9 cellular contexts compared by ENCODE assay signal in genomic region chr13:111115841-111116500, GRCh38. TPM values are rescaled to one million over a fixed set of nuclear protein-coding genes. Genes with fewer than 3 reads are reported as not detected.
A peak's percentile ranks its signal among the peaks of the same experiment; 100 is the strongest.
DNase-seq lines count a peak whose midpoint lies in the region; ATAC-seq lines count a peak whose summit lies in the region.
"Had no signal": no experiment of that assay in that cellular context is flagged by ENCODE, and none has a peak within 500 bp of the region (broad histone marks: within the 10 kb centered on the region; RNA-seq: fewer than 3 reads in every experiment).

No MANE protein-coding gene starts in this region.

- no peak overlapping the region for H3K4me3 ChIP-seq in CD4-positive, alpha-beta memory T cell (ENCODE audit: low read length in 2 of 2)

- POLR2A ChIA-PET in CD4-positive, alpha-beta memory T cell (lab: Charles Lee; ENCODE audit: partially characterized antibody) = no interaction called here

- H3K4me1 ChIP-seq in CD4-positive, alpha-beta memory T cell (ENCODE audit: insufficient read depth, low read length) = peaks cover 13% of the 10 kb centered on the region

- H3K4me3 Mint-ChIP-seq in CD4-positive, alpha-beta memory T cell = peak overlapping the region; percentile 78 to 89 (median 86)
- H3K4me3 Mint-ChIP-seq in memory B cell = peak overlapping the region; percentile 80

- H3K36me3 ChIP-seq in CD4-positive, alpha-beta memory T cell (ENCODE audit: insufficient read depth, low read length) = no peaks in the 10 kb centered on the region
- H3K36me3 ChIP-seq: neutrophil had no signal

- H3K9me3 Mint-ChIP-seq in CD4-positive, alpha-beta memory T cell = peaks cover 0 to 2% (median 0%) of the 10 kb centered on the region in 8 donors
- H3K9me3 Mint-ChIP-seq in memory B cell = no peaks in the 10 kb centered on the region

- H3K27ac ChIP-seq in CD4-positive, alpha-beta memory T cell (ENCODE audit: low read depth, low read length) = no peak overlapping the region
- H3K27ac ChIP-seq: neutrophil had no signal

- DNase-seq in CD4-positive, alpha-beta memory T cell = peak in 1 of 5 donors; percentile 10
- DNase-seq in HuH-7 (ENCODE audit: low spot score) (peak; percentile 47), dermis blood vessel endothelial cell (peak; percentile 56), memory B cell (ENCODE audit: low spot score in 2 of 2) (no peak), ureter (ENCODE audit: low spot score) (peak; percentile 56), NOMO-1 treated with dmso at 0.1 percent for 144 hours (lab: John Stamatoyannopoulos, UW; ENCODE audit: unreplicated experiment) (no peak), NCI-H446 (lab: John Stamatoyannopoulos, UW) (no peak)

- no peaks in the 10 kb centered on the region for H3K9me3 ChIP-seq in CD4-positive, alpha-beta memory T cell (ENCODE audit: control insufficient read depth in 1 of 2, low read length in 2 of 2)
- H3K9me3 ChIP-seq: neutrophil had no signal

- peaks cover 12 to 23% (median 16%) of the 10 kb centered on the region in 4 donors for H3K4me1 Mint-ChIP-seq in CD4-positive, alpha-beta memory T cell
- H3K4me1 Mint-ChIP-seq in memory B cell = peaks cover 11% of the 10 kb centered on the region

- peaks cover 0 to 10% of the 10 kb centered on the region in 2 donors for H3K36me3 Mint-ChIP-seq in CD4-positive, alpha-beta memory T cell
- no peaks in the 10 kb centered on the region for H3K36me3 Mint-ChIP-seq in memory B cell

- intact Hi-C loops in CD4-positive, alpha-beta memory T cell (cut with micrococcal nuclease) = no loop called here

- peak overlapping the region in 4 of 7 donors; percentile 20 to 49 (median 32) for H3K27ac Mint-ChIP-seq in CD4-positive, alpha-beta memory T cell
- no peak overlapping the region for H3K27ac Mint-ChIP-seq in memory B cell

- H3K27me3 Mint-ChIP-seq in CD4-positive, alpha-beta memory T cell = peaks cover 58 to 61% of the 10 kb centered on the region in 2 donors
- peaks cover 24% of the 10 kb centered on the region for H3K27me3 Mint-ChIP-seq in memory B cell

- no peak for ATAC-seq in memory B cell (ENCODE audit: low read depth)
- ATAC-seq in GM19397 (IDR thresholded peaks at IDR 0.05; ENCODE audit: unreplicated experiment) = no peak

- CTCF ChIA-PET in CD4-positive, alpha-beta memory T cell (lab: Charles Lee; ENCODE audit: partially characterized antibody) = no interaction called here

- H3K27me3 ChIP-seq in CD4-positive, alpha-beta memory T cell (ENCODE audit: insufficient read depth, low read length) = peaks cover 22% of the 10 kb centered on the region

RNA-seq across cellular contexts. Expression of gene ARHGEF7, which starts 0.9 kb away (rescaled TPM):
- total RNA-seq in CD4-positive, alpha-beta memory T cell = 10 to 100 TPM; 65.8 to 73.7 TPM
- polyA plus RNA-seq in CD4-positive, alpha-beta memory T cell = 10 to 100 TPM in 1 of 2 donors, 1 to 10 TPM in 1; 6.6 to 15.6 TPM
- total RNA-seq in dermis blood vessel endothelial cell = 278 and 307 TPM in 2 replicates
- total RNA-seq in ureter = 104 TPM

Comparison
In these comparisons a context has a peak if more than half of its experiments do, and no peak if none do; other contexts are left out.
1. DNase-seq: peak in HuH-7 (single experiment), dermis blood vessel endothelial cell (single experiment) and ureter (single experiment); none in memory B cell (0 of 2), NOMO-1 treated with dmso at 0.1 percent for 144 hours (single experiment) and NCI-H446 (0 of 2).